Comparison of ENCODE assay signal across 1 cellular context in genomic region chr6:18464176-18464575, GRCh38.
TF ChIP-seq lines count a peak whose summit lies in the region.

No MANE protein-coding gene starts in this region.

TF ChIP-seq in HepG2, 621 proteins besides CTCF, POLR2A, EP300 and RAD21 (continued from another document):
- TF ChIP-seq AHDC1 (CRISPR knock-in tag; IDR thresholded peaks at IDR 0.05; ENCODE audit: borderline replicate concordance), result no peak
- no peak for TF ChIP-seq NFE2L1 (CRISPR knock-in tag; IDR thresholded peaks at IDR 0.05; ENCODE audit: borderline replicate concordance)
- no peak for TF ChIP-seq TRIM24 (CRISPR knock-in tag; IDR thresholded peaks at IDR 0.05)
- TF ChIP-seq SIX1 (CRISPR knock-in tag; IDR thresholded peaks at IDR 0.05; ENCODE audit: borderline replicate concordance), result no peak
